12 cellular contexts compared by ENCODE assay signal in genomic region chr1:159817276-159818041, GRCh38. TPM values are rescaled to one million over a fixed set of nuclear protein-coding genes. Genes with fewer than 3 reads are reported as not detected.
DNase-seq lines count a peak whose midpoint lies in the region; TF ChIP-seq lines count a peak whose summit lies in the region.
"Had no signal": no experiment of that assay in that cellular context is flagged by ENCODE, and none has a peak within 500 bp of the region (broad histone marks: within the 10 kb centered on the region; RNA-seq: fewer than 3 reads in every experiment).

No MANE protein-coding gene starts in this region.

- TF ChIP-seq CTCF in VCaP (conservative IDR thresholded peaks at IDR 0.05), result no peak

- peak overlapping the region; percentile 80 for H3K27ac ChIP-seq in VCaP
- H3K27ac ChIP-seq: gastrocnemius medialis had no signal

- DNase-seq in DMS 273 (lab: John Stamatoyannopoulos, UW; ENCODE audit: unreplicated experiment) (peak; percentile 10), DMS 273 treated with DMSO at 0.1 percent for 48 hours (lab: John Stamatoyannopoulos, UW) (no peak), NCI-H2081 treated with DMSO at 0.1 percent for 48 hours (lab: John Stamatoyannopoulos, UW) (peak; percentile 93), lung microvascular endothelial cell (ENCODE audit: low read depth in 2 of 2) (peak; percentile 48 to 69), GM19238 (ENCODE audit: insufficient read length, low spot score) (no peak)
- DNase-seq in effector CD8-positive, alpha-beta T cell (lab: John Stamatoyannopoulos, UW), result no peak
- DNase-seq in stimulated activated CD4-positive, alpha-beta T cell treated with anti-CD3 and anti-CD28 coated beads, Interleukin-1b, Interleukin-23, amount 100 ng/mL, for 48 hours, result no peak
- DNase-seq: activated T-cell treated with anti-CD3 and anti-CD28 coated beads, Interleukin-2, amount 50 U/mL, for 24 hours; gastrocnemius medialis; mesendoderm had no signal

RNA-seq across cellular contexts. Expression of gene SLAMF8, which starts 9.2 kb away (rescaled TPM):
- not detected in 2 replicates for total RNA-seq in lung microvascular endothelial cell

RNA-seq across cellular contexts. Expression of gene FCRL6, which starts 15.3 kb away (rescaled TPM):
- not detected in 2 replicates for total RNA-seq in lung microvascular endothelial cell
- total RNA-seq: gastrocnemius medialis had no signal

RNA-seq across cellular contexts. Expression of gene DUSP23, which starts 36.7 kb away (rescaled TPM):
- 20.7 and 32.5 TPM in 2 replicates for total RNA-seq in lung microvascular endothelial cell

RNA-seq across cellular contexts. Expression of gene VSIG8, which starts 45.0 kb away (rescaled TPM):
- total RNA-seq in lung microvascular endothelial cell, result not detected in 2 replicates
- total RNA-seq: cardiac septum, gastrocnemius medialis had no signal

Comparison
In these comparisons a context has a peak if more than half of its experiments do, and no peak if none do; other contexts are left out.
1. DNase-seq: peak in DMS 273 (single experiment), NCI-H2081 treated with DMSO at 0.1 percent for 48 hours (single experiment) and lung microvascular endothelial cell (2 of 2); none in DMS 273 treated with DMSO at 0.1 percent for 48 hours (single experiment), GM19238 (single experiment), effector CD8-positive, alpha-beta T cell (single experiment) and stimulated activated CD4-positive, alpha-beta T cell treated with anti-CD3 and anti-CD28 coated beads, Interleukin-1b, Interleukin-23, amount 100 ng/mL, for 48 hours (single experiment).